In genomic region chrX:1576201-1577101, GRCh38 we compare ENCODE assay signal across 19 cellular contexts. TPM values are rescaled to one million over a fixed set of nuclear protein-coding genes. Genes with fewer than 3 reads are reported as not detected.
A peak's percentile ranks its signal among the peaks of the same experiment; 100 is the strongest.
DNase-seq lines count a peak whose midpoint lies in the region; ATAC-seq, FAIRE-seq and TF ChIP-seq lines count a peak whose summit lies in the region.
"Had no signal": no experiment of that assay in that cellular context is flagged by ENCODE, and none has a peak within 500 bp of the region (broad histone marks: within the 10 kb centered on the region; RNA-seq: fewer than 3 reads in every experiment).

No MANE protein-coding gene starts in this region.

- FAIRE-seq in HepG2 (lab: Jason Lieb, UNC), result no peak
- FAIRE-seq: pancreas had no signal

- H3K4me2 ChIP-seq in HepG2 (ENCODE audit: low read depth, low read length), result no peak overlapping the region
- H3K4me2 ChIP-seq: SK-N-SH had no signal

- TF ChIP-seq CTCF in HepG2 (CRISPR knock-in tag; IDR thresholded peaks at IDR 0.05), result no peak
- no peak for TF ChIP-seq CTCF in left ventricle myocardium inferior (IDR thresholded peaks at IDR 0.05; ENCODE audit: borderline replicate concordance)

- 5% methylated on average over 7 of the region's 7 CpGs for WGBS in HepG2 (ENCODE audit: low lambda C conversion rate)

- peak overlapping the region; percentile 28 for H3K27ac ChIP-seq in CD4-positive, alpha-beta memory T cell (ENCODE audit: low read depth, low read length)
- H3K27ac ChIP-seq in HepG2 (ENCODE audit: extremely low read length, insufficient read depth, low read length) (no peak overlapping the region), left ventricle myocardium inferior (replicated peaks) (no peak overlapping the region)
- H3K27ac ChIP-seq: adrenal gland, left lung, pancreas, sigmoid colon, vagina had no signal

- H3K27me3 ChIP-seq in CD4-positive, alpha-beta memory T cell (ENCODE audit: insufficient read depth, low read length), result no peaks in the 10 kb centered on the region
- H3K27me3 ChIP-seq in HepG2 (ENCODE audit: control insufficient read depth in 1 of 2, insufficient read depth in 2 of 2, low read length in 2 of 2), result no peaks in the 10 kb centered on the region
- peaks cover 14% of the 10 kb centered on the region for H3K27me3 ChIP-seq in left ventricle myocardium inferior (ENCODE audit: low read depth)
- H3K27me3 ChIP-seq: adrenal gland, left lung, pancreas, sigmoid colon, vagina had no signal

- intact Hi-C loops in CD4-positive, alpha-beta memory T cell (cut with micrococcal nuclease), result no loop called here
- intact Hi-C loops in HepG2 (cut with micrococcal nuclease; ENCODE audit: unreplicated experiment) (no loop called here), left ventricle myocardium inferior (cut with micrococcal nuclease) (loop anchor here (5.0 kb wide), 1 partner anchor 119 kb away; no protein-coding TSS in a partner anchor)

- no peaks in the 10 kb centered on the region for H4K20me1 ChIP-seq in HepG2 (ENCODE audit: insufficient read depth, low read length)

- no peaks in the 10 kb centered on the region for H3K27me3 Mint-ChIP-seq in CD4-positive, alpha-beta memory T cell
- H3K27me3 Mint-ChIP-seq in activated naive CD8-positive, alpha-beta T cell treated with anti-CD3 and anti-CD28 coated beads, Interleukin-2, amount 50 U/mL, for 24 hours, result no peaks in the 10 kb centered on the region

- peaks cover 8 to 21% (median 10%) of the 10 kb centered on the region in 4 donors for H3K4me1 Mint-ChIP-seq in CD4-positive, alpha-beta memory T cell
- H3K4me1 Mint-ChIP-seq in activated naive CD8-positive, alpha-beta T cell treated with anti-CD3 and anti-CD28 coated beads, Interleukin-2, amount 50 U/mL, for 24 hours, result peaks cover 10% of the 10 kb centered on the region

- no TSS peak for BruUV-seq in HepG2 (replicated peaks; lab: Mats Ljungman, UMichigan)

- H3K4me3 ChIP-seq in CD4-positive, alpha-beta memory T cell (ENCODE audit: low read length in 2 of 2), result no peak overlapping the region
- no peak overlapping the region for H3K4me3 ChIP-seq in HepG2 (replicated peaks in 1 of 3; ENCODE audit: insufficient read depth in 1 of 3, low read depth in 2 of 3, low read length in 3 of 3)
- no peak overlapping the region for H3K4me3 ChIP-seq in left ventricle myocardium inferior
- H3K4me3 ChIP-seq: adrenal gland, left lung, pancreas, sigmoid colon, vagina had no signal

- no peaks in the 10 kb centered on the region for H3K36me3 Mint-ChIP-seq in CD4-positive, alpha-beta memory T cell
- no peaks in the 10 kb centered on the region for H3K36me3 Mint-ChIP-seq in activated naive CD8-positive, alpha-beta T cell treated with anti-CD3 and anti-CD28 coated beads, Interleukin-2, amount 50 U/mL, for 24 hours (ENCODE audit: low read depth)

- in situ Hi-C loops in HepG2 (cut with HindIII; ENCODE audit: extremely low pct_ligation_motif_present, low pct_unique_long_range_greater_than_20kb), result no loop called here

- no peak for TF ChIP-seq POLR2A in HepG2 (IDR thresholded peaks at IDR 0.05; ENCODE audit: insufficient read depth in 1 of 2, low read depth in 2 of 2, low read length in 2 of 2)

- H3K9me3 ChIP-seq in CD4-positive, alpha-beta memory T cell (ENCODE audit: control insufficient read depth in 1 of 2, low read length in 2 of 2), result no peaks in the 10 kb centered on the region
- H3K9me3 ChIP-seq in HepG2 (ENCODE audit: low read length) (no peaks in the 10 kb centered on the region), left ventricle myocardium inferior (replicated peaks) (no peaks in the 10 kb centered on the region)
- H3K9me3 ChIP-seq: adrenal gland, left lung, pancreas, sigmoid colon, SK-N-SH, vagina had no signal

- H3K9me3 Mint-ChIP-seq in CD4-positive, alpha-beta memory T cell, result no peaks in the 10 kb centered on the region
- H3K9me3 Mint-ChIP-seq in activated naive CD8-positive, alpha-beta T cell treated with anti-CD3 and anti-CD28 coated beads, Interleukin-2, amount 50 U/mL, for 24 hours, result peaks cover 5% of the 10 kb centered on the region

- H3K79me2 ChIP-seq in HepG2 (ENCODE audit: insufficient read depth, low read length), result no peaks in the 10 kb centered on the region

- ATAC-seq in GM18868 (IDR thresholded peaks at IDR 0.05; ENCODE audit: unreplicated experiment), result peak; percentile 45
- peak; percentile 18 for ATAC-seq in activated naive CD8-positive, alpha-beta T cell treated with anti-CD3 and anti-CD28 coated beads, Interleukin-2, amount 50 U/mL, for 24 hours
- no peak for ATAC-seq in HepG2
- ATAC-seq: left lung, pancreas had no signal

- no peak for TF ChIP-seq EP300 in HepG2 (IDR thresholded peaks at IDR 0.05; ENCODE audit: low read depth in 2 of 2, low read length in 2 of 2)
- no peak for TF ChIP-seq EP300 in HepG2 (CRISPR knock-in tag; IDR thresholded peaks at IDR 0.05; ENCODE audit: borderline replicate concordance)

- peaks cover 69% of the 10 kb centered on the region for H3K4me1 ChIP-seq in CD4-positive, alpha-beta memory T cell (ENCODE audit: insufficient read depth, low read length)
- no peaks in the 10 kb centered on the region for H3K4me1 ChIP-seq in HepG2 (ENCODE audit: insufficient read depth, low read length)
- no peaks in the 10 kb centered on the region for H3K4me1 ChIP-seq in left ventricle myocardium inferior
- H3K4me1 ChIP-seq: adrenal gland, left lung, pancreas, sigmoid colon, vagina had no signal

- H2AFZ ChIP-seq in HepG2 (ENCODE audit: low read length), result no peak overlapping the region

- CTCF ChIA-PET in CD4-positive, alpha-beta memory T cell (lab: Charles Lee; ENCODE audit: partially characterized antibody), result no interaction called here
- CTCF ChIA-PET in HepG2 (lab: Yijun Ruan, JAX; ENCODE audit: low intra/inter-chr PET ratio, low total read pairs), result no interaction called here

- H3K36me3 ChIP-seq in CD4-positive, alpha-beta memory T cell (ENCODE audit: insufficient read depth, low read length), result no peaks in the 10 kb centered on the region
- H3K36me3 ChIP-seq in HepG2 (replicated peaks in 1 of 2; ENCODE audit: control insufficient read depth in 1 of 2, insufficient read depth in 2 of 2, low read length in 2 of 2) (no peaks in the 10 kb centered on the region), left ventricle myocardium inferior (no peaks in the 10 kb centered on the region)
- H3K36me3 ChIP-seq: adrenal gland, left lung, pancreas, sigmoid colon, vagina had no signal

- H3K4me3 Mint-ChIP-seq in CD4-positive, alpha-beta memory T cell, result no peak overlapping the region
- no peak overlapping the region for H3K4me3 Mint-ChIP-seq in activated naive CD8-positive, alpha-beta T cell treated with anti-CD3 and anti-CD28 coated beads, Interleukin-2, amount 50 U/mL, for 24 hours

- peak; percentile 29 to 63 (median 49) for DNase-seq in CD4-positive, alpha-beta memory T cell
- DNase-seq in activated naive CD8-positive, alpha-beta T cell treated with anti-CD3 and anti-CD28 coated beads, Interleukin-2, amount 50 U/mL, for 24 hours, result peak; percentile 2
- peak; percentile 21 for DNase-seq in stimulated activated CD8-positive, alpha-beta memory T cell treated with anti-CD3 and anti-CD28 coated beads, Interleukin-4, amount 100 ng/mL, for 48 hours
- DNase-seq in NCI-H510A treated with DMSO at 0.1 percent for 48 hours (lab: John Stamatoyannopoulos, UW) (no peak), HepG2 (ENCODE audit: low spot score) (no peak), left ventricle myocardium inferior (no peak)
- DNase-seq: activated CD4-positive, alpha-beta T cell treated with anti-CD3 and anti-CD28 coated beads for 4 hours; adrenal gland; DMS 273 treated with DMSO at 0.1 percent for 48 hours; glutamatergic neuron; left lung; NCI-H1417; NCI-H774; pancreas; sigmoid colon; SK-N-SH had no signal

- TF ChIP-seq RAD21 in HepG2 (CRISPR knock-in tag; IDR thresholded peaks at IDR 0.05), result no peak

- no peak overlapping the region for H3K9ac ChIP-seq in HepG2 (ENCODE audit: insufficient read depth, low read depth, low read length)
- H3K9ac ChIP-seq: SK-N-SH had no signal

- H3K27ac Mint-ChIP-seq in CD4-positive, alpha-beta memory T cell, result no peak overlapping the region
- H3K27ac Mint-ChIP-seq in activated naive CD8-positive, alpha-beta T cell treated with anti-CD3 and anti-CD28 coated beads, Interleukin-2, amount 50 U/mL, for 24 hours, result no peak overlapping the region

- POLR2A ChIA-PET in CD4-positive, alpha-beta memory T cell (lab: Charles Lee; ENCODE audit: partially characterized antibody), result no interaction called here
- POLR2A ChIA-PET in HepG2 (lab: Yijun Ruan, JAX), result no interaction called here

RNA-seq across cellular contexts. Expression of gene AKAP17A, which starts 15.0 kb away (rescaled TPM):
- total RNA-seq in CD4-positive, alpha-beta memory T cell, result 100 to 1,000 TPM; 147 to 150 TPM
- 10 to 100 TPM; 12.7 to 43.0 TPM for polyA plus RNA-seq in CD4-positive, alpha-beta memory T cell
- total RNA-seq in HepG2 (2016; rRNA removed; fragmentation: Illumina TruSeq; extraction: Trizol) (16.8 and 26.5 TPM in 2 replicates), left ventricle myocardium inferior (15.8 TPM)
- 6.5 and 6.8 TPM in 2 replicates for total RNA-seq in HepG2 (2016; cell fraction: cytosol; rRNA removed; fragmentation: Illumina TruSeq; extraction: Trizol; ENCODE audit: low read depth)
- 14.2 and 27.6 TPM in 2 replicates for total RNA-seq in HepG2 (2016; cell fraction: insoluble cytoplasmic fraction; rRNA removed; fragmentation: Illumina TruSeq; extraction: Trizol)
- total RNA-seq in HepG2 (2016; cell fraction: membrane; rRNA removed; fragmentation: Illumina TruSeq; extraction: Trizol), result 10.5 and 10.6 TPM in 2 replicates
- 20.8 and 27.2 TPM in 2 replicates for total RNA-seq in HepG2 (2016; cell fraction: nucleus; rRNA removed; fragmentation: Illumina TruSeq; extraction: Trizol)
- polyA plus RNA-seq in HepG2 (2011; rRNA removed), result 20.5 and 29.8 TPM in 2 replicates
- 8.1 and 10.8 TPM in 2 replicates for polyA plus RNA-seq in HepG2 (2011; cell fraction: cytosol; rRNA removed)
- polyA plus RNA-seq in HepG2 (2011; cell fraction: nucleus; rRNA removed), result 303 and 327 TPM in 2 replicates
- 24.1 and 26.3 TPM in 2 replicates for polyA plus RNA-seq in HepG2 (2012)
- polyA plus RNA-seq in HepG2 (2016; cell fraction: cytosol; fragmentation: Illumina TruSeq; extraction: Trizol; ENCODE audit: low read depth), result 2.3 and 2.6 TPM in 2 replicates
- 17.5 and 20.6 TPM in 2 replicates for polyA plus RNA-seq in HepG2 (2016; cell fraction: insoluble cytoplasmic fraction; fragmentation: Illumina TruSeq; extraction: Trizol; ENCODE audit: low read depth)
- polyA plus RNA-seq in HepG2 (2016; cell fraction: membrane; fragmentation: Illumina TruSeq; extraction: Trizol; ENCODE audit: low read depth), result 6.1 and 6.3 TPM in 2 replicates
- 80.9 and 81.0 TPM in 2 replicates for polyA plus RNA-seq in HepG2 (2016; cell fraction: nucleus; fragmentation: Illumina TruSeq; extraction: Trizol; ENCODE audit: insufficient read depth, low read depth)
- polyA minus RNA-seq in HepG2 (2011; rRNA and poly(A)+ RNA removed; ENCODE audit: low replicate concordance), result 5.9 and 7.1 TPM in 2 replicates
- 4.2 and 5.9 TPM in 2 replicates for polyA minus RNA-seq in HepG2 (2011; cell fraction: cytosol; rRNA and poly(A)+ RNA removed)
- polyA minus RNA-seq in HepG2 (2011; cell fraction: nucleus; rRNA and poly(A)+ RNA removed), result 19.3 and 20.2 TPM in 2 replicates

RNA-seq across cellular contexts. Expression of gene ASMT, which starts 38.4 kb away (rescaled TPM):
- not detected for total RNA-seq in CD4-positive, alpha-beta memory T cell
- 1 to 10 TPM in 1 of 2 donors, under 1 TPM in 1; 0.35 to 1.0 TPM for polyA plus RNA-seq in CD4-positive, alpha-beta memory T cell
- total RNA-seq in HepG2 (2016; rRNA removed; fragmentation: Illumina TruSeq; extraction: Trizol), result not detected in 2 replicates
- total RNA-seq in HepG2 (2016; cell fraction: cytosol; rRNA removed; fragmentation: Illumina TruSeq; extraction: Trizol; ENCODE audit: low read depth), result not detected in 2 replicates
- total RNA-seq in HepG2 (2016; cell fraction: insoluble cytoplasmic fraction; rRNA removed; fragmentation: Illumina TruSeq; extraction: Trizol), result not detected in 2 replicates
- not detected in 2 replicates for total RNA-seq in HepG2 (2016; cell fraction: membrane; rRNA removed; fragmentation: Illumina TruSeq; extraction: Trizol)
- not detected in 2 replicates for total RNA-seq in HepG2 (2016; cell fraction: nucleus; rRNA removed; fragmentation: Illumina TruSeq; extraction: Trizol)
- 0.04 and 0.33 TPM in 2 replicates for polyA plus RNA-seq in HepG2 (2011; rRNA removed)
- 0.04 and 0.06 TPM in 2 replicates for polyA plus RNA-seq in HepG2 (2011; cell fraction: cytosol; rRNA removed)
- polyA plus RNA-seq in HepG2 (2011; cell fraction: nucleus; rRNA removed), result not detected in 2 replicates
- not detected in 2 replicates for polyA plus RNA-seq in HepG2 (2012)
- polyA plus RNA-seq in HepG2 (2016; cell fraction: cytosol; fragmentation: Illumina TruSeq; extraction: Trizol; ENCODE audit: low read depth), result 0.14 TPM in 1 of 2 replicates, not detected in the other
- not detected in 2 replicates for polyA plus RNA-seq in HepG2 (2016; cell fraction: insoluble cytoplasmic fraction; fragmentation: Illumina TruSeq; extraction: Trizol; ENCODE audit: low read depth)
- 0.15 TPM in 1 of 2 replicates, not detected in the other for polyA plus RNA-seq in HepG2 (2016; cell fraction: membrane; fragmentation: Illumina TruSeq; extraction: Trizol; ENCODE audit: low read depth)
- not detected in 2 replicates for polyA plus RNA-seq in HepG2 (2016; cell fraction: nucleus; fragmentation: Illumina TruSeq; extraction: Trizol; ENCODE audit: insufficient read depth, low read depth)
- not detected in 2 replicates for polyA minus RNA-seq in HepG2 (2011; rRNA and poly(A)+ RNA removed; ENCODE audit: low replicate concordance)
- not detected in 2 replicates for polyA minus RNA-seq in HepG2 (2011; cell fraction: cytosol; rRNA and poly(A)+ RNA removed)
- not detected in 2 replicates for polyA minus RNA-seq in HepG2 (2011; cell fraction: nucleus; rRNA and poly(A)+ RNA removed)
- total RNA-seq in left ventricle myocardium inferior, result not detected
- total RNA-seq: left lung, LHCN-M2, sigmoid colon, vagina had no signal

RNA-seq across cellular contexts. Expression of gene P2RY8, which starts 39.5 kb away (rescaled TPM):
- 100 to 1,000 TPM; 195 TPM for total RNA-seq in CD4-positive, alpha-beta memory T cell
- 100 to 1,000 TPM; 194 to 261 TPM for polyA plus RNA-seq in CD4-positive, alpha-beta memory T cell
- total RNA-seq in HepG2 (2016; rRNA removed; fragmentation: Illumina TruSeq; extraction: Trizol), result 0.66 and 1.0 TPM in 2 replicates
- 0.09 and 0.10 TPM in 2 replicates for total RNA-seq in HepG2 (2016; cell fraction: cytosol; rRNA removed; fragmentation: Illumina TruSeq; extraction: Trizol; ENCODE audit: low read depth)
- total RNA-seq in HepG2 (2016; cell fraction: insoluble cytoplasmic fraction; rRNA removed; fragmentation: Illumina TruSeq; extraction: Trizol), result 0.68 and 1.1 TPM in 2 replicates
- 0.31 and 0.34 TPM in 2 replicates for total RNA-seq in HepG2 (2016; cell fraction: membrane; rRNA removed; fragmentation: Illumina TruSeq; extraction: Trizol)
- 1.0 and 1.6 TPM in 2 replicates for total RNA-seq in HepG2 (2016; cell fraction: nucleus; rRNA removed; fragmentation: Illumina TruSeq; extraction: Trizol)
- polyA plus RNA-seq in HepG2 (2011; rRNA removed), result 1.3 and 3.1 TPM in 2 replicates
- polyA plus RNA-seq in HepG2 (2011; cell fraction: cytosol; rRNA removed), result 2.0 and 2.3 TPM in 2 replicates
- 1.5 and 1.8 TPM in 2 replicates for polyA plus RNA-seq in HepG2 (2011; cell fraction: nucleus; rRNA removed)
- 2.1 and 2.4 TPM in 2 replicates for polyA plus RNA-seq in HepG2 (2012)
- 0.08 and 0.09 TPM in 2 replicates for polyA plus RNA-seq in HepG2 (2016; cell fraction: cytosol; fragmentation: Illumina TruSeq; extraction: Trizol; ENCODE audit: low read depth)
- 0.65 and 0.91 TPM in 2 replicates for polyA plus RNA-seq in HepG2 (2016; cell fraction: insoluble cytoplasmic fraction; fragmentation: Illumina TruSeq; extraction: Trizol; ENCODE audit: low read depth)
- 0.16 and 0.28 TPM in 2 replicates for polyA plus RNA-seq in HepG2 (2016; cell fraction: membrane; fragmentation: Illumina TruSeq; extraction: Trizol; ENCODE audit: low read depth)
- 2.0 and 2.3 TPM in 2 replicates for polyA plus RNA-seq in HepG2 (2016; cell fraction: nucleus; fragmentation: Illumina TruSeq; extraction: Trizol; ENCODE audit: insufficient read depth, low read depth)
- 0.09 and 7.8 TPM in 2 replicates for polyA minus RNA-seq in HepG2 (2011; rRNA and poly(A)+ RNA removed; ENCODE audit: low replicate concordance)
- polyA minus RNA-seq in HepG2 (2011; cell fraction: cytosol; rRNA and poly(A)+ RNA removed), result 2.4 and 2.6 TPM in 2 replicates
- 1.4 and 2.2 TPM in 2 replicates for polyA minus RNA-seq in HepG2 (2011; cell fraction: nucleus; rRNA and poly(A)+ RNA removed)
- 1.9 TPM for total RNA-seq in left ventricle myocardium inferior

Comparison
In these comparisons a context has a peak if more than half of its experiments do, and no peak if none do; other contexts are left out.
1. DNase-seq: peak in CD4-positive, alpha-beta memory T cell (5 of 5), activated naive CD8-positive, alpha-beta T cell treated with anti-CD3 and anti-CD28 coated beads, Interleukin-2, amount 50 U/mL, for 24 hours (single experiment) and stimulated activated CD8-positive, alpha-beta memory T cell treated with anti-CD3 and anti-CD28 coated beads, Interleukin-4, amount 100 ng/mL, for 48 hours (single experiment); none in NCI-H510A treated with DMSO at 0.1 percent for 48 hours (single experiment), HepG2 (single experiment) and left ventricle myocardium inferior (single experiment).
2. RNA of gene P2RY8, which starts 39.5 kb away (total RNA-seq): 195 TPM in CD4-positive, alpha-beta memory T cell; 1.9 TPM in left ventricle myocardium inferior (single experiment) and 0.09 to 1.6 TPM in HepG2; every median in the first group is over 10 times any median in the second.